In the genomic region with DNA sequence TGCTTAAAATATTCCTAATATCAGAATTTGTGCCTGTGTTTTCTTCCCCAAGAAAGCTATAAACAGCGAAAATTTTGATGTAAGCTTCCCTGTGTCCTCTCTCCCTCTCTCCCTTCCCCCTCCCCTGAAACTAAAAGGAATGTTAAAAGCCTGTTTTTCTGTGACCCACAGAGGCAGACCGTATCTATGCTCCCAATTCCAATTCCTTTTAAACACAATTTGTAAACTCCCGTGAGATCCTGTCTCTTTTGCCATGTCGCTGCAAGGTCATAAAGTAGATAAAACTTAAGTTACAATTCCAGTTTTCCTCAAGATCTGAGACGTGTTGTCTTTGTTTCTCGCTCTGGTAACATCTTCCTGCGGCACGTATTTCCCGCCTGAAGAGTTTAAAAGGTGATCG, we compare ENCODE assay signal across 1 cellular context.
TF ChIP-seq lines count a peak whose summit lies in the region.

No MANE protein-coding gene starts in this region.

TF ChIP-seq in IMR-90, 13 proteins besides CTCF, POLR2A, EP300 and RAD21 (continued from another document):
- TF ChIP-seq ELK1 (IDR thresholded peaks at IDR 0.05; ENCODE audit: borderline replicate concordance, low read depth, low read length): no peak
- no peak for TF ChIP-seq MXI1 (IDR thresholded peaks at IDR 0.05; ENCODE audit: borderline replicate concordance, low read depth, low read length)
